In the genomic region with DNA sequence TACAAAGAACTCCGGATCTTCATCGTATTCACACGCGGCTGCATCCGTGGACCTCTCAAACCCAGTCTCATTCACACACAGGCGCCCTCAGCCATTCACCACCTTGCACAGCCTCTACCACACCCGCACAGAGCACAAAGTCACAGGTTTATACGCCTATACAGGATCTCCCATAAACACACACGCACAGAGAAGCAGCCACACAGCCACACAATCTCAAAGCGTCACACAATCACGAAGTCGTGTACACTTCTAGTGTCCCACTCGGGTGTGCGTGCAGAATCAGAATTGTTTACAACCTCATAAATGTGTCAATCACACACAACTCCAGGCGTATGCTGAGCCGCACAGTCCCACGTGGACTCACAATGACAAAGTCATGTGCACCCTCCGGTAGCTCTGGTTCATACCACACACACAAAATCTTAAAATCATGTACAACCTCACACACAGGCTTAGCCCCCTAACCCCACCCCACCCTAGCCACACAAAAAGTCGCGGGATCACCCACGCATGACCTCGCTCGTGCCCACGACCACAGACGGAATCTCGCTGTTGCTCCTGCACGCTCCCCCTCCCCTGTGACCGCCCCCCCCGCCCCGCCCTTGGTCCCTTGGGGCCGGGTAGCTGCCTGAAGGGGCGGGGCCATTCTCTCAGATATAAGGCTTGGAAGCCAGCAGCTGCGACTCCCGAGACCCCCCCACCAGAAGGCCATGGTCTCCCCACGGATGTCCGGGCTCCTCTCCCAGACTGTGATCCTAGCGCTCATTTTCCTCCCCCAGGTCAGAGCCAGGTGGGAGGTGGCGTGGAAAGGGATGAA, we compare ENCODE assay signal across 8 cellular contexts. TPM values are rescaled to one million over a fixed set of nuclear protein-coding genes. Genes with fewer than 3 reads are reported as not detected.
DNase-seq lines count a peak whose midpoint lies in the region; ATAC-seq and TF ChIP-seq lines count a peak whose summit lies in the region.
"Had no signal": no experiment of that assay in that cellular context is flagged by ENCODE, and none has a peak within 500 bp of the region (broad histone marks: within the 10 kb centered on the region; RNA-seq: fewer than 3 reads in every experiment).

A gene with protein sequence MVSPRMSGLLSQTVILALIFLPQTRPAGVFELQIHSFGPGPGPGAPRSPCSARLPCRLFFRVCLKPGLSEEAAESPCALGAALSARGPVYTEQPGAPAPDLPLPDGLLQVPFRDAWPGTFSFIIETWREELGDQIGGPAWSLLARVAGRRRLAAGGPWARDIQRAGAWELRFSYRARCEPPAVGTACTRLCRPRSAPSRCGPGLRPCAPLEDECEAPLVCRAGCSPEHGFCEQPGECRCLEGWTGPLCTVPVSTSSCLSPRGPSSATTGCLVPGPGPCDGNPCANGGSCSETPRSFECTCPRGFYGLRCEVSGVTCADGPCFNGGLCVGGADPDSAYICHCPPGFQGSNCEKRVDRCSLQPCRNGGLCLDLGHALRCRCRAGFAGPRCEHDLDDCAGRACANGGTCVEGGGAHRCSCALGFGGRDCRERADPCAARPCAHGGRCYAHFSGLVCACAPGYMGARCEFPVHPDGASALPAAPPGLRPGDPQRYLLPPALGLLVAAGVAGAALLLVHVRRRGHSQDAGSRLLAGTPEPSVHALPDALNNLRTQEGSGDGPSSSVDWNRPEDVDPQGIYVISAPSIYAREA (plus strand): TSS at position 686 of the 820 bp plus-strand sequence. CDS start 28 bp downstream, at position 714.

- H3K4me3 ChIP-seq in GM23248 (peak within 1 kb of the TSS; percentile 18; the same call in 1 of the 2 replicates), mucosa of descending colon (no peak within 1 kb of the TSS), testis (peak within 1 kb of the TSS in 1 of 2 donors; percentile 26), body of pancreas (no peak within 1 kb of the TSS)

- peak within 1 kb of the TSS; percentile 42 for H2AFZ ChIP-seq in GM23248

- no peaks in the 10 kb centered on the region for H3K79me2 ChIP-seq in GM23248 (ENCODE audit: insufficient read depth)

- intact Hi-C loops in mucosa of descending colon (cut with DNase I, micrococcal nuclease), result no loop called here
- intact Hi-C loops in testis (cut with DNase I; ENCODE audit: low total_unique reads), result no loop called here
- intact Hi-C loops in body of pancreas (cut with DNase I), result no loop called here

- in situ Hi-C loops in GM23248 (cut with MboI), result no loop called here

- H3K36me3 Mint-ChIP-seq in activated naive CD4-positive, alpha-beta T cell treated with anti-CD3 and anti-CD28 coated beads, Interleukin-2, amount 50 U/mL, for 24 hours, result no peaks in the 10 kb centered on the region

- DNase-seq in GM23248 (peak; percentile 57), NCI-H2171 treated with DMSO at 0.1 percent for 48 hours (lab: John Stamatoyannopoulos, UW) (peak; percentile 79), mucosa of descending colon (no peak), testis (no peak), body of pancreas (no peak), erythroblast (lab: John Stamatoyannopoulos, UW) (no peak)

- peaks cover 22% of the 10 kb centered on the region for H3K27me3 Mint-ChIP-seq in activated naive CD4-positive, alpha-beta T cell treated with anti-CD3 and anti-CD28 coated beads, Interleukin-2, amount 50 U/mL, for 24 hours

- H3K9me3 Mint-ChIP-seq in activated naive CD4-positive, alpha-beta T cell treated with anti-CD3 and anti-CD28 coated beads, Interleukin-2, amount 50 U/mL, for 24 hours, result no peaks in the 10 kb centered on the region

- no peaks in the 10 kb centered on the region for H4K20me1 ChIP-seq in GM23248 (ENCODE audit: insufficient read depth)

- H3K36me3 ChIP-seq in GM23248 (ENCODE audit: low read depth) (no peaks in the 10 kb centered on the region), mucosa of descending colon (ENCODE audit: low read depth) (no peaks in the 10 kb centered on the region), testis (ENCODE audit: low read depth, missing control alignments) (no peaks in the 10 kb centered on the region), body of pancreas (replicated peaks in 1 of 2; ENCODE audit: insufficient read depth in 1 of 2, low read depth in 2 of 2) (no peaks in the 10 kb centered on the region)

- H3K27ac ChIP-seq in GM23248 (no peak within 1 kb of the TSS), testis (no peak within 1 kb of the TSS), body of pancreas (no peak within 1 kb of the TSS)

- no peaks in the 10 kb centered on the region for H3K9me2 ChIP-seq in GM23248 (ENCODE audit: insufficient read depth)

- H3K4me3 Mint-ChIP-seq in activated naive CD4-positive, alpha-beta T cell treated with anti-CD3 and anti-CD28 coated beads, Interleukin-2, amount 50 U/mL, for 24 hours, result peak within 1 kb of the TSS; percentile 80

- no peak within 1 kb of the TSS for H3K27ac Mint-ChIP-seq in activated naive CD4-positive, alpha-beta T cell treated with anti-CD3 and anti-CD28 coated beads, Interleukin-2, amount 50 U/mL, for 24 hours

- H3K4me1 Mint-ChIP-seq in activated naive CD4-positive, alpha-beta T cell treated with anti-CD3 and anti-CD28 coated beads, Interleukin-2, amount 50 U/mL, for 24 hours, result peaks cover 21% of the 10 kb centered on the region

- 0 out of 2 replicates have a peak, but pooled peaks cover 5% of the 10 kb centered on the region for H3K4me1 ChIP-seq in GM23248 (ENCODE audit: insufficient read depth)
- peaks cover 17% of the 10 kb centered on the region for H3K4me1 ChIP-seq in mucosa of descending colon (ENCODE audit: low read depth)
- peaks cover 16% of the 10 kb centered on the region for H3K4me1 ChIP-seq in testis
- peaks cover 27% of the 10 kb centered on the region for H3K4me1 ChIP-seq in body of pancreas

- no peak within 1 kb of the TSS for H3K9ac ChIP-seq in GM23248

- peak within 1 kb of the TSS; percentile 30 for H3K4me2 ChIP-seq in GM23248 (ENCODE audit: unreplicated experiment)

- TF ChIP-seq POLR2A in testis (IDR thresholded peaks at IDR 0.05) (no peak), body of pancreas (IDR thresholded peaks at IDR 0.05) (no peak), erythroblast (IDR thresholded peaks at IDR 0.05; ENCODE audit: low read length) (no peak)

- H3F3A ChIP-seq in GM23248 (ENCODE audit: insufficient read depth), result no peaks in the 10 kb centered on the region

- H3K27me3 ChIP-seq in GM23248 (replicated peaks; ENCODE audit: insufficient read depth), result peaks cover 45% of the 10 kb centered on the region
- H3K27me3 ChIP-seq in testis, result no peaks in the 10 kb centered on the region
- H3K27me3 ChIP-seq in body of pancreas, result peaks cover 0 to 9% of the 10 kb centered on the region in 2 donors

- H3K9me3 ChIP-seq in GM23248 (ENCODE audit: low read depth) (no peaks in the 10 kb centered on the region), mucosa of descending colon (no peaks in the 10 kb centered on the region), testis (no peaks in the 10 kb centered on the region), body of pancreas (no peaks in the 10 kb centered on the region)

- 1 to 4% methylated on average over 32 to 38 of the region's 38 CpGs for WGBS in GM23248 (ENCODE audit: low coverage in 1 of 2, low lambda C conversion rate in 2 of 2, missing lambda C conversion rate in 2 of 2), 2 experiments
- WGBS in testis, 2 donors, result 1% methylated on average over 27 to 38 of the region's 38 CpGs
- 1 to 3% methylated on average over 12 to 33 of the region's 38 CpGs for WGBS in body of pancreas, 2 donors

- no peak for TF ChIP-seq CTCF in mucosa of descending colon (IDR thresholded peaks at IDR 0.05)
- TF ChIP-seq CTCF in testis (IDR thresholded peaks at IDR 0.05), result no peak
- TF ChIP-seq CTCF in body of pancreas (IDR thresholded peaks at IDR 0.05), result no peak

- peak; percentile 56 for ATAC-seq in mucosa of descending colon
- no peak for ATAC-seq in body of pancreas

RNA-seq across cellular contexts. Expression of the gene that starts here (rescaled TPM):
- total RNA-seq in GM23248 (2014; rRNA removed; shearing (Covaris generic)), result 2.1 TPM in 1 of 2 replicates, not detected in the other
- polyA plus RNA-seq in GM23248 (2016; fragmentation: Nextera tagmentation; extraction: Ambion mirVana), result 0.74 and 1.2 TPM in 2 replicates
- total RNA-seq in mucosa of descending colon, result not detected
- total RNA-seq in testis, result 1 to 10 TPM; 4.5 to 6.5 TPM
- 1.6 TPM for polyA plus RNA-seq in testis (ENCODE audit: insufficient read depth, low read depth, low replicate concordance)
- not detected for total RNA-seq in body of pancreas
- total RNA-seq: skeletal muscle tissue had no signal

Comparison
In these comparisons a context has a peak if more than half of its experiments do, and no peak if none do; other contexts are left out.
1. Peak in ATAC-seq in mucosa of descending colon; RNA of the gene not detected or under 1 TPM.
2. DNase-seq: peak in GM23248 (single experiment) and NCI-H2171 treated with DMSO at 0.1 percent for 48 hours (single experiment); none in mucosa of descending colon (0 of 3), testis (single experiment), body of pancreas (0 of 4) and erythroblast (0 of 2).